Comparison of ENCODE assay signal across 19 cellular contexts in genomic region chrX:2583194-2584162, GRCh38.
A peak's percentile ranks its signal among the peaks of the same experiment; 100 is the strongest.
DNase-seq lines count a peak whose midpoint lies in the region; ATAC-seq, FAIRE-seq and TF ChIP-seq lines count a peak whose summit lies in the region.
"Had no signal": no experiment of that assay in that cellular context is flagged by ENCODE, and none has a peak within 500 bp of the region (broad histone marks: within the 10 kb centered on the region; RNA-seq: fewer than 3 reads in every experiment).

No MANE protein-coding gene starts in this region.

- no peaks in the 10 kb centered on the region for H3K9me3 Mint-ChIP-seq in naive thymus-derived CD8-positive, alpha-beta T cell
- H3K9me3 Mint-ChIP-seq: activated CD4-positive, alpha-beta memory T cell treated with anti-CD3 and anti-CD28 coated beads, Interleukin-2, amount 10 ng/mL, durations not matched to agents 7 days and 5 days; effector memory CD8-positive, alpha-beta T cell had no signal

- TF ChIP-seq EP300 in H1 (IDR thresholded peaks at IDR 0.05; ENCODE audit: borderline replicate concordance in 1 of 2, low read depth in 2 of 2, low read length in 2 of 2): no peak

- TF ChIP-seq RAD21 in H1 (IDR thresholded peaks at IDR 0.05 in 1 of 2, conservative IDR thresholded peaks at IDR 0.05 in 1 of 2; ENCODE audit: low read depth in 2 of 2, low read length in 2 of 2): no peak

- H3K9me3 ChIP-seq in right cardiac atrium (ENCODE audit: control insufficient read depth, low read length) (no peaks in the 10 kb centered on the region), right atrium auricular region (no peaks in the 10 kb centered on the region), H1 (ENCODE audit: insufficient read depth in 2 of 2, low read depth in 1 of 2, low read length in 1 of 2) (no peaks in the 10 kb centered on the region)

- no peak for TF ChIP-seq CTCF in right atrium auricular region (IDR thresholded peaks at IDR 0.05)
- no peak for TF ChIP-seq CTCF in H1 (IDR thresholded peaks at IDR 0.05; ENCODE audit: control extremely low read depth in 1 of 3, insufficient read depth in 1 of 3, low read depth in 1 of 3, low read length in 3 of 3)

- H3K4me3 Mint-ChIP-seq in naive thymus-derived CD8-positive, alpha-beta T cell: peak overlapping the region in 8 of 10 donors; percentile 4 to 67 (median 34)
- H3K4me3 Mint-ChIP-seq: activated CD4-positive, alpha-beta memory T cell treated with anti-CD3 and anti-CD28 coated beads, Interleukin-2, amount 10 ng/mL, durations not matched to agents 7 days and 5 days; effector memory CD8-positive, alpha-beta T cell had no signal

- no peaks in the 10 kb centered on the region for H3K79me1 ChIP-seq in H1 (ENCODE audit: low read depth, low read length)

- 0 out of 2 replicates have a peak overlapping the region, but pooled peaks have one; percentile 32 for H2BK12ac ChIP-seq in H1 (ENCODE audit: low read depth, low read length)

- peaks cover 14% of the 10 kb centered on the region for H3K23me2 ChIP-seq in H1 (ENCODE audit: low read depth, low read length)

- no peak for TF ChIP-seq POLR2A in H1 (IDR thresholded peaks at IDR 0.05; ENCODE audit: control extremely low read depth in 1 of 2, low read depth in 2 of 2, low read length in 2 of 2)

- H3K4me1 ChIP-seq in right cardiac atrium (ENCODE audit: control insufficient read depth, insufficient read depth, low read length) (no peaks in the 10 kb centered on the region), right atrium auricular region (peaks cover 0 to 9% of the 10 kb centered on the region in 2 donors), H1 (replicated peaks in 1 of 4; ENCODE audit: control insufficient read depth in 3 of 4, insufficient read depth in 4 of 4, low read length in 3 of 4) (peaks cover 6 to 25% (median 15%) of the 10 kb centered on the region in 4 experiments)
- H3K4me1 ChIP-seq: parathyroid adenoma had no signal

- no peaks in the 10 kb centered on the region for H3K27me3 ChIP-seq in right cardiac atrium (ENCODE audit: control insufficient read depth, insufficient read depth)
- peaks cover 9 to 14% of the 10 kb centered on the region in 2 donors for H3K27me3 ChIP-seq in right atrium auricular region
- peaks cover 14 to 35% (median 29%) of the 10 kb centered on the region in 4 experiments for H3K27me3 ChIP-seq in H1 (replicated peaks in 1 of 4; ENCODE audit: control insufficient read depth in 3 of 4, extremely low read depth in 1 of 4, insufficient read depth in 3 of 4, low read length in 3 of 4)

- no peak overlapping the region for H3K56ac ChIP-seq in H1 (replicated peaks; ENCODE audit: insufficient read length, low read depth, low read length)

- no peak overlapping the region for H3K27ac ChIP-seq in right cardiac atrium (ENCODE audit: low read length)
- no peak overlapping the region for H3K27ac ChIP-seq in right atrium auricular region
- H3K27ac ChIP-seq in H1 (ENCODE audit: low read depth, low read length): no peak overlapping the region
- H3K27ac ChIP-seq: parathyroid adenoma, PC-9 had no signal

- H2AK5ac ChIP-seq in H1 (ENCODE audit: low read depth, low read length): no peak overlapping the region

- H3K18ac ChIP-seq in H1 (ENCODE audit: extremely low read depth, low read length): no peak overlapping the region

- H3K4me3 ChIP-seq in right cardiac atrium (ENCODE audit: low read length) (peak overlapping the region; percentile 42), right atrium auricular region (no peak overlapping the region), H1 (ENCODE audit: extremely low read depth in 1 of 4, insufficient read depth in 2 of 4, low read depth in 3 of 4, low read length in 4 of 4) (peak overlapping the region; percentile 30 to 76 (median 56))
- H3K4me3 ChIP-seq: PC-9 had no signal

- POLR2A ChIA-PET in H1 (lab: Charles Lee; ENCODE audit: partially characterized antibody): no interaction called here
- POLR2A ChIA-PET in naive thymus-derived CD8-positive, alpha-beta T cell (lab: Charles Lee): no interaction called here

- H4K8ac ChIP-seq in H1 (ENCODE audit: extremely low read depth, insufficient read depth, low read length): 0 out of 2 replicates have a peak overlapping the region, but pooled peaks have one; percentile 4

- no peak overlapping the region for H3K4ac ChIP-seq in H1 (replicated peaks; ENCODE audit: insufficient read length, low read depth, low read length)

- peaks cover 0 to 12% (median 1%) of the 10 kb centered on the region in 3 donors for H3K36me3 Mint-ChIP-seq in naive thymus-derived CD8-positive, alpha-beta T cell

- no peak overlapping the region for H4K5ac ChIP-seq in H1 (ENCODE audit: insufficient read length, low read depth, low read length)

- no peaks in the 10 kb centered on the region for H3K79me2 ChIP-seq in H1 (ENCODE audit: control insufficient read depth in 1 of 2, insufficient read depth in 2 of 2, low read length in 2 of 2)
- H3K79me2 ChIP-seq: parathyroid adenoma had no signal

- H2AFZ ChIP-seq in H1 (ENCODE audit: low read length): no peak overlapping the region
- H2AFZ ChIP-seq: parathyroid adenoma, PC-9 had no signal

- no peak overlapping the region for H2BK120ac ChIP-seq in H1 (replicated peaks; ENCODE audit: low read depth, low read length)

- no peaks in the 10 kb centered on the region for H4K20me1 ChIP-seq in H1 (replicated peaks in 1 of 2; ENCODE audit: control insufficient read depth in 1 of 2, insufficient read depth in 2 of 2, low read length in 2 of 2)

- no peak overlapping the region for H3K23ac ChIP-seq in H1 (ENCODE audit: insufficient read length)

- H3K4me1 Mint-ChIP-seq in naive thymus-derived CD8-positive, alpha-beta T cell: peaks cover 17 to 28% (median 25%) of the 10 kb centered on the region in 4 donors

- CTCF ChIA-PET in H1 (lab: Charles Lee; ENCODE audit: partially characterized antibody): no interaction called here

- peak overlapping the region in 2 of 4 experiments; percentile 10 to 57; a peak in 3 of 7 replicates for H3K9ac ChIP-seq in H1 (replicated peaks in 1 of 4; ENCODE audit: extremely low read depth in 1 of 4, low read depth in 3 of 4, low read length in 3 of 4)
- H3K9ac ChIP-seq: parathyroid adenoma had no signal

- ATAC-seq in right cardiac atrium: peak in 1 of 2 donors; percentile 22
- no peak for ATAC-seq in naive thymus-derived CD8-positive, alpha-beta T cell
- no peak for ATAC-seq in GM18519 (IDR thresholded peaks at IDR 0.05; ENCODE audit: low FRiP score, unreplicated experiment)
- no peak for ATAC-seq in GM21786 (IDR thresholded peaks at IDR 0.05; ENCODE audit: unreplicated experiment)
- ATAC-seq: effector memory CD8-positive, alpha-beta T cell had no signal

- DNase-seq in right cardiac atrium (no peak), right atrium auricular region (ENCODE audit: low spot score) (no peak), H1 (ENCODE audit: low read depth in 1 of 2, low spot score in 2 of 2) (no peak), NCI-H2107 treated with DMSO at 0.1 percent for 48 hours (lab: John Stamatoyannopoulos, UW; ENCODE audit: unreplicated experiment) (no peak), DMS153 (lab: John Stamatoyannopoulos, UW) (no peak)
- DNase-seq in naive thymus-derived CD8-positive, alpha-beta T cell: peak in 1 of 10 donors; percentile 8
- DNase-seq: ACHN; activated CD4-positive, alpha-beta memory T cell treated with anti-CD3 and anti-CD28 coated beads, Interleukin-2, amount 10 ng/mL, durations not matched to agents 7 days and 5 days; COR-L47; effector memory CD8-positive, alpha-beta T cell; GF-D8; midbrain; MM.1S; NCI-H2029; NCI-H526; PC-9 had no signal

- H2BK5ac ChIP-seq in H1 (ENCODE audit: low read depth, low read length): no peak overlapping the region

- peaks cover 28 to 56% (median 45%) of the 10 kb centered on the region in 5 donors for H3K27me3 Mint-ChIP-seq in naive thymus-derived CD8-positive, alpha-beta T cell

- no peak overlapping the region for H4K91ac ChIP-seq in H1 (replicated peaks; ENCODE audit: insufficient read length, low read length)

- H3K27ac Mint-ChIP-seq in naive thymus-derived CD8-positive, alpha-beta T cell: no peak overlapping the region
- H3K27ac Mint-ChIP-seq: activated CD4-positive, alpha-beta memory T cell treated with anti-CD3 and anti-CD28 coated beads, Interleukin-2, amount 10 ng/mL, durations not matched to agents 7 days and 5 days; effector memory CD8-positive, alpha-beta T cell had no signal

- 0 out of 2 replicates have a peak overlapping the region, but pooled peaks have one; percentile 81 for H2BK15ac ChIP-seq in H1 (ENCODE audit: low read length)

- WGBS in right cardiac atrium: 3% methylated on average over 74 of the region's 74 CpGs
- WGBS in H1 (ENCODE audit: extremely low coverage in 1 of 2, insufficient coverage in 1 of 2, insufficient read length in 1 of 2, insufficient replicate concordance in 2 of 2, low coverage in 1 of 2, low lambda C conversion rate in 2 of 2, missing lambda C conversion rate in 1 of 2), 2 experiments: 6% methylated on average over 36 of the region's 74 CpGs; no CpG with 5 or more reads in 1 of the 2 experiments

- H3K14ac ChIP-seq in H1 (ENCODE audit: insufficient read length): no peak overlapping the region

- FAIRE-seq in H1 (lab: Jason Lieb, UNC): no peak

- H3K4me2 ChIP-seq in H1 (ENCODE audit: insufficient read depth in 1 of 2, low read depth in 2 of 2, low read length in 2 of 2): peak overlapping the region; percentile 73 to 96
- H3K4me2 ChIP-seq: PC-9 had no signal

- H2BK20ac ChIP-seq in H1 (ENCODE audit: low read length): no peak overlapping the region

- H3K36me3 ChIP-seq in right atrium auricular region (no peaks in the 10 kb centered on the region), H1 (ENCODE audit: control insufficient read depth in 2 of 4, insufficient read depth in 4 of 4, low read length in 3 of 4) (no peaks in the 10 kb centered on the region)

- intact Hi-C loops in right cardiac atrium (cut with DNase I): no loop called here

TF ChIP-seq in H1, 55 proteins besides CTCF, POLR2A, EP300 and RAD21 (continues in another document):
- TF ChIP-seq PHF8 (conservative IDR thresholded peaks at IDR 0.05; ENCODE audit: low read depth, low read length) (no peak), USF2 (IDR thresholded peaks at IDR 0.05; ENCODE audit: low read length) (no peak), ATF3 (IDR thresholded peaks at IDR 0.05; ENCODE audit: insufficient read depth, low read depth, low read length) (no peak), FOSL1 (IDR thresholded peaks at IDR 0.05; ENCODE audit: insufficient read depth, low read depth, low read length) (no peak), CEBPB (IDR thresholded peaks at IDR 0.05; ENCODE audit: low read depth, low read length) (no peak), CBX5 (IDR thresholded peaks at IDR 0.05; ENCODE audit: low read depth, low read length) (no peak)

Comparison
In these comparisons a context has a peak if more than half of its experiments do, and no peak if none do; other contexts are left out.
1. H3K4me3 ChIP-seq: peak in right cardiac atrium (single experiment) and H1 (4 of 4); none in right atrium auricular region (0 of 2).